In genomic region chr9:17928228-17928627, GRCh38 we compare ENCODE assay signal across 33 cellular contexts.
"Had no signal": no experiment of that assay in that cellular context is flagged by ENCODE, and none has a peak within 500 bp of the region (broad histone marks: within the 10 kb centered on the region; RNA-seq: fewer than 3 reads in every experiment).

No MANE protein-coding gene starts in this region.

- H3K4me3 Mint-ChIP-seq: activated naive CD4-positive, alpha-beta T cell treated with anti-CD3 and anti-CD28 coated beads for 36 hours; activated naive CD8-positive, alpha-beta T cell treated with anti-CD3 and anti-CD28 coated beads for 36 hours; activated T-helper 1 cell treated with anti-CD3 and anti-CD28 coated beads, Interleukin-12 subunit alpha, Interleukin-12 subunit beta, Interleukin-2, Interleukin-4 antibody, amounts not matched to agents 30 ng/mL and 10 ng/mL and 1 ng/mL, durations not matched to agents 14 hours and 24 hours and 36 hours; natural killer cell; neural progenitor cell had no signal

- H3K9me3 ChIP-seq: adrenal gland, body of pancreas, esophagus squamous epithelium, left ventricle myocardium inferior, psoas muscle, tibial nerve, vagina had no signal

- H3K36me3 Mint-ChIP-seq: activated naive CD8-positive, alpha-beta T cell treated with anti-CD3 and anti-CD28 coated beads for 36 hours; natural killer cell; neural progenitor cell had no signal

- ATAC-seq: body of pancreas, natural killer cell, psoas muscle had no signal

- H3K9ac ChIP-seq: neural progenitor cell, parathyroid adenoma had no signal

- H3K27ac Mint-ChIP-seq: activated naive CD4-positive, alpha-beta T cell treated with anti-CD3 and anti-CD28 coated beads for 36 hours; activated naive CD8-positive, alpha-beta T cell treated with anti-CD3 and anti-CD28 coated beads for 36 hours; activated T-helper 1 cell treated with anti-CD3 and anti-CD28 coated beads, Interleukin-12 subunit alpha, Interleukin-12 subunit beta, Interleukin-2, Interleukin-4 antibody, amounts not matched to agents 30 ng/mL and 10 ng/mL and 1 ng/mL, durations not matched to agents 14 hours and 24 hours and 36 hours; natural killer cell; neural progenitor cell had no signal

- H3K27me3 ChIP-seq: adrenal gland, body of pancreas, esophagus squamous epithelium, neural progenitor cell, tibial nerve, vagina had no signal

- H3K4me1 ChIP-seq: adrenal gland, body of pancreas, esophagus squamous epithelium, left ventricle myocardium inferior, parathyroid adenoma, psoas muscle, tibial nerve, vagina had no signal

- H3K79me2 ChIP-seq: parathyroid adenoma had no signal

- H3K36me3 ChIP-seq: adrenal gland, esophagus squamous epithelium, left ventricle myocardium inferior, neural progenitor cell, tibial nerve, vagina had no signal

- H3K4me2 ChIP-seq: neural progenitor cell had no signal

- H3K27me3 Mint-ChIP-seq: activated naive CD8-positive, alpha-beta T cell treated with anti-CD3 and anti-CD28 coated beads for 36 hours had no signal

- H3K4me1 Mint-ChIP-seq: activated naive CD8-positive, alpha-beta T cell treated with anti-CD3 and anti-CD28 coated beads for 36 hours; natural killer cell had no signal

- FAIRE-seq: colon, frontal cortex, TTC549 had no signal

- DNase-seq: activated CD4-positive, alpha-beta T cell treated with anti-CD3 and anti-CD28 coated beads for 48 hours; activated CD4-positive, alpha-beta T cell treated with anti-CD3 and anti-CD28 coated beads, Interleukin-2, amount 50 U/mL, for 48 hours; activated CD8-positive, alpha-beta memory T cell treated with anti-CD3 and anti-CD28 coated beads, Interleukin-2, amount 50 U/mL, for 4 hours; activated effector memory CD4-positive, alpha-beta T cell treated with anti-CD3 and anti-CD28 coated beads, Interleukin-2, amount 50 U/mL, for 16 hours; activated naive CD4-positive, alpha-beta T cell treated with anti-CD3 and anti-CD28 coated beads for 36 hours; activated naive CD8-positive, alpha-beta T cell treated with anti-CD3 and anti-CD28 coated beads for 36 hours; activated T-cell treated with anti-CD3 and anti-CD28 coated beads, Interleukin-2, amount 50 U/mL, for 1 hour; adrenal gland; aorta; body of pancreas; dermis blood vessel endothelial cell; effector CD4-positive, alpha-beta T cell; esophagus squamous epithelium; kidney glomerular epithelial cell; left ventricle myocardium inferior; mesendoderm; natural killer cell; occipital lobe; psoas muscle; stimulated activated CD4-positive, alpha-beta T cell treated with anti-CD3 and anti-CD28 coated beads, Interleukin-15, amount 100 ng/mL, for 24 hours; stimulated activated CD4-positive, alpha-beta T cell treated with anti-CD3 and anti-CD28 coated beads, Interleukin-2, amount 100 ng/mL, for 24 hours; stimulated activated naive CD4-positive, alpha-beta T cell had no signal

- H3K27ac ChIP-seq: adrenal gland, body of pancreas, epithelial cell of prostate, esophagus squamous epithelium, left ventricle myocardium inferior, neural progenitor cell, parathyroid adenoma, psoas muscle, tibial nerve, vagina, VCaP had no signal

- H2AFZ ChIP-seq: neural progenitor cell, parathyroid adenoma had no signal

- H3K4me3 ChIP-seq: adrenal gland, body of pancreas, esophagus squamous epithelium, left ventricle myocardium inferior, lung, neural progenitor cell, psoas muscle, tibial nerve, vagina had no signal

- H3K9me3 Mint-ChIP-seq: activated naive CD4-positive, alpha-beta T cell treated with anti-CD3 and anti-CD28 coated beads for 36 hours; neural progenitor cell had no signal
